In the genomic region with DNA sequence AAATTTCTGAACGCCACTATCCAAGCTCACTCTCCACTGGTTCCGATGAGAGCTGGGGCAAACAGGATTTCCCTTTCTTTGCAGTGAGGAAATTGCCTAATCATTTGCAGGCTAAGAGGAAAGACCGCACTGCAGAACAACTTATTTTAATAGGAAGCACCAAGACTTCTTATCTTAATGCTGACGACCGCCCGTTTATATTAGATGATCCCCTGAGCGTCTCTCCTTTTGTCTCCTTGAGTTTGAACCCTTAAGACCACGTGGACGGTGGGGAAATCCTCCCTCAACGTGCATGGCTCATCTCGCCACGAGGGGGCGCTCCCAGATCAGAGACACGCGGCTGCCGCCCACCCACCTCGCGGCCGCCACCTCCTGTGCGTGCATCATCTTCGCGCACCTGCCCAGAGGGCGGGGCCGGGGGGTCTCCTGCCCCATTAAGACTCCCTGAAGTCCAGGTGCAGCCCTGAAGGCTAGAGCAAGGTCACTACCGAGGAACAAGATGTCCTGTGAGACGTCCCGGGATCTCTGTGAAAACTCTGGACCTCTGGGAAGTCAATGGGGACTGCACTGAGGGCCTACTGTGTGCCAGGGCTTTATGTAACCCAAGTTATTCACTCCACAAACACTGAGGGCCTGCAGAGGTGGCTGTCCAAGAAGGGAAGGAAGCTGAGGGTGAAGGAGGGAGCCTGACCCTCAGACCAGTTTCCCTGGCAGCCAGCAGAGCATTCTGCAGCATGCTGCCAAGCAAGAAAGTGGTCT, we compare ENCODE assay signal across 2 cellular contexts.
A peak's percentile ranks its signal among the peaks of the same experiment; 100 is the strongest.
TF ChIP-seq lines count a peak whose summit lies in the region.

No MANE protein-coding gene starts in this region.

TF ChIP-seq in HEK293, 187 proteins besides CTCF, POLR2A, EP300 and RAD21 (continued from another document and continues in another):
- TF ChIP-seq PRDM6 (tag by site-specific recombination; IDR thresholded peaks at IDR 0.05) (no peak), KLF8 (tag by site-specific recombination; IDR thresholded peaks at IDR 0.05) (0 out of 2 replicates have a peak, but pooled peaks have one; percentile 41), ZNF248 (tag by site-specific recombination; IDR thresholded peaks at IDR 0.05) (no peak), ZNF677 (tag by site-specific recombination; IDR thresholded peaks at IDR 0.05) (no peak), ZBTB17 (tag by site-specific recombination; IDR thresholded peaks at IDR 0.05) (0 out of 2 replicates have a peak, but pooled peaks have one; percentile 22), ZNF48 (tag by site-specific recombination; IDR thresholded peaks at IDR 0.05) (no peak), ZNF311 (tag by site-specific recombination; IDR thresholded peaks at IDR 0.05; ENCODE audit: borderline replicate concordance) (no peak), ZNF112 (tag by site-specific recombination; IDR thresholded peaks at IDR 0.05) (no peak), ZNF140 (tag by site-specific recombination; IDR thresholded peaks at IDR 0.05) (no peak), ZNF350 (tag by site-specific recombination; IDR thresholded peaks at IDR 0.05) (no peak), ZNF362 (tag by site-specific recombination; IDR thresholded peaks at IDR 0.05) (no peak), ZNF768 (tag by site-specific recombination; IDR thresholded peaks at IDR 0.05) (no peak), ZNF19 (tag by site-specific recombination; IDR thresholded peaks at IDR 0.05; ENCODE audit: low read depth) (no peak), KLF16 (tag by site-specific recombination; IDR thresholded peaks at IDR 0.05) (peak; percentile 42; the same call in 1 of the 2 replicates)
- TF ChIP-seq, protein P1, sequence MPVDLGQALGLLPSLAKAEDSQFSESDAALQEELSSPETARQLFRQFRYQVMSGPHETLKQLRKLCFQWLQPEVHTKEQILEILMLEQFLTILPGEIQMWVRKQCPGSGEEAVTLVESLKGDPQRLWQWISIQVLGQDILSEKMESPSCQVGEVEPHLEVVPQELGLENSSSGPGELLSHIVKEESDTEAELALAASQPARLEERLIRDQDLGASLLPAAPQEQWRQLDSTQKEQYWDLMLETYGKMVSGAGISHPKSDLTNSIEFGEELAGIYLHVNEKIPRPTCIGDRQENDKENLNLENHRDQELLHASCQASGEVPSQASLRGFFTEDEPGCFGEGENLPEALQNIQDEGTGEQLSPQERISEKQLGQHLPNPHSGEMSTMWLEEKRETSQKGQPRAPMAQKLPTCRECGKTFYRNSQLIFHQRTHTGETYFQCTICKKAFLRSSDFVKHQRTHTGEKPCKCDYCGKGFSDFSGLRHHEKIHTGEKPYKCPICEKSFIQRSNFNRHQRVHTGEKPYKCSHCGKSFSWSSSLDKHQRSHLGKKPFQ (tag by site-specific recombination; IDR thresholded peaks at IDR 0.05) = no peak
- TF ChIP-seq, protein P2, sequence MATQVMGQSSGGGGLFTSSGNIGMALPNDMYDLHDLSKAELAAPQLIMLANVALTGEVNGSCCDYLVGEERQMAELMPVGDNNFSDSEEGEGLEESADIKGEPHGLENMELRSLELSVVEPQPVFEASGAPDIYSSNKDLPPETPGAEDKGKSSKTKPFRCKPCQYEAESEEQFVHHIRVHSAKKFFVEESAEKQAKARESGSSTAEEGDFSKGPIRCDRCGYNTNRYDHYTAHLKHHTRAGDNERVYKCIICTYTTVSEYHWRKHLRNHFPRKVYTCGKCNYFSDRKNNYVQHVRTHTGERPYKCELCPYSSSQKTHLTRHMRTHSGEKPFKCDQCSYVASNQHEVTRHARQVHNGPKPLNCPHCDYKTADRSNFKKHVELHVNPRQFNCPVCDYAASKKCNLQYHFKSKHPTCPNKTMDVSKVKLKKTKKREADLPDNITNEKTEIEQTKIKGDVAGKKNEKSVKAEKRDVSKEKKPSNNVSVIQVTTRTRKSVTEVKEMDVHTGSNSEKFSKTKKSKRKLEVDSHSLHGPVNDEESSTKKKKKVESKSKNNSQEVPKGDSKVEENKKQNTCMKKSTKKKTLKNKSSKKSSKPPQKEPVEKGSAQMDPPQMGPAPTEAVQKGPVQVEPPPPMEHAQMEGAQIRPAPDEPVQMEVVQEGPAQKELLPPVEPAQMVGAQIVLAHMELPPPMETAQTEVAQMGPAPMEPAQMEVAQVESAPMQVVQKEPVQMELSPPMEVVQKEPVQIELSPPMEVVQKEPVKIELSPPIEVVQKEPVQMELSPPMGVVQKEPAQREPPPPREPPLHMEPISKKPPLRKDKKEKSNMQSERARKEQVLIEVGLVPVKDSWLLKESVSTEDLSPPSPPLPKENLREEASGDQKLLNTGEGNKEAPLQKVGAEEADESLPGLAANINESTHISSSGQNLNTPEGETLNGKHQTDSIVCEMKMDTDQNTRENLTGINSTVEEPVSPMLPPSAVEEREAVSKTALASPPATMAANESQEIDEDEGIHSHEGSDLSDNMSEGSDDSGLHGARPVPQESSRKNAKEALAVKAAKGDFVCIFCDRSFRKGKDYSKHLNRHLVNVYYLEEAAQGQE (tag by site-specific recombination; IDR thresholded peaks at IDR 0.05) = no peak

TF ChIP-seq in HepG2, 621 proteins besides CTCF, POLR2A, EP300 and RAD21 (continued from another document and continues in another):
- no peak for TF ChIP-seq YEATS2 (CRISPR knock-in tag; IDR thresholded peaks at IDR 0.05; ENCODE audit: borderline replicate concordance)
- TF ChIP-seq RXRA (CRISPR knock-in tag; IDR thresholded peaks at IDR 0.05) = no peak; the same call in 1 of the 2 replicates
- TF ChIP-seq ELF4 (CRISPR knock-in tag; IDR thresholded peaks at IDR 0.05; ENCODE audit: borderline replicate concordance) = no peak
- peak; percentile 96 for TF ChIP-seq MYC (CRISPR knock-in tag; IDR thresholded peaks at IDR 0.05; ENCODE audit: borderline replicate concordance)
- TF ChIP-seq NR2F1 (CRISPR knock-in tag; IDR thresholded peaks at IDR 0.05) = no peak
- no peak for TF ChIP-seq ZBTB10 (CRISPR knock-in tag; IDR thresholded peaks at IDR 0.05; ENCODE audit: borderline replicate concordance)
- TF ChIP-seq ZNF891 (CRISPR knock-in tag; IDR thresholded peaks at IDR 0.05) = peak; percentile 80; the same call in 1 of the 2 replicates
- peak; percentile 42; the same call in 1 of the 2 replicates for TF ChIP-seq ZBTB38 (CRISPR knock-in tag; IDR thresholded peaks at IDR 0.05)
- TF ChIP-seq TOPORS (CRISPR knock-in tag; IDR thresholded peaks at IDR 0.05) = no peak
- TF ChIP-seq CHCHD3 (CRISPR knock-in tag; IDR thresholded peaks at IDR 0.05) = no peak
- no peak for TF ChIP-seq REPIN1 (CRISPR knock-in tag; IDR thresholded peaks at IDR 0.05; ENCODE audit: borderline replicate concordance, low read depth)
- peak; percentile 72; the same call in 1 of the 2 replicates for TF ChIP-seq ZNF205 (CRISPR knock-in tag; IDR thresholded peaks at IDR 0.05)
- peak; percentile 41; the same call in 1 of the 2 replicates for TF ChIP-seq ZNF792 (CRISPR knock-in tag; IDR thresholded peaks at IDR 0.05)
- no peak for TF ChIP-seq GTF2F1 (IDR thresholded peaks at IDR 0.05; ENCODE audit: low read length)
- TF ChIP-seq RAD51 (IDR thresholded peaks at IDR 0.05; ENCODE audit: borderline replicate concordance) = no peak
- peak; percentile 58 for TF ChIP-seq SALL1 (CRISPR knock-in tag; IDR thresholded peaks at IDR 0.05)
- TF ChIP-seq PLRG1 (conservative IDR thresholded peaks at IDR 0.05) = no peak
- TF ChIP-seq PRDM15 (CRISPR knock-in tag; IDR thresholded peaks at IDR 0.05) = no peak
- TF ChIP-seq DZIP1 (CRISPR knock-in tag; IDR thresholded peaks at IDR 0.05) = 0 out of 2 replicates have a peak, but pooled peaks have one; percentile 55
- no peak for TF ChIP-seq ZNF670 (CRISPR knock-in tag; IDR thresholded peaks at IDR 0.05; ENCODE audit: borderline replicate concordance)
- no peak; the same call in 1 of the 2 replicates for TF ChIP-seq MATR3 (CRISPR knock-in tag; IDR thresholded peaks at IDR 0.05)
- TF ChIP-seq GATAD2A (CRISPR knock-in tag; IDR thresholded peaks at IDR 0.05) = no peak
- no peak for TF ChIP-seq ZSCAN12 (CRISPR knock-in tag; IDR thresholded peaks at IDR 0.05)
- TF ChIP-seq NR2F2 (IDR thresholded peaks at IDR 0.05; ENCODE audit: borderline replicate concordance, low read depth) = no peak
- no peak for TF ChIP-seq GLMP (CRISPR knock-in tag; IDR thresholded peaks at IDR 0.05; ENCODE audit: borderline replicate concordance)
- TF ChIP-seq NFKB2 (CRISPR knock-in tag; IDR thresholded peaks at IDR 0.05; ENCODE audit: borderline replicate concordance) = no peak; the same call in 1 of the 2 replicates
- no peak; the same call in 1 of the 2 replicates for TF ChIP-seq EEA1 (CRISPR knock-in tag; IDR thresholded peaks at IDR 0.05; ENCODE audit: borderline replicate concordance)
- TF ChIP-seq ZNF282 (IDR thresholded peaks at IDR 0.05; ENCODE audit: partially characterized antibody) = no peak
- TF ChIP-seq ZFP37 (CRISPR knock-in tag; IDR thresholded peaks at IDR 0.05; ENCODE audit: borderline replicate concordance) = no peak
- TF ChIP-seq, protein P3, sequence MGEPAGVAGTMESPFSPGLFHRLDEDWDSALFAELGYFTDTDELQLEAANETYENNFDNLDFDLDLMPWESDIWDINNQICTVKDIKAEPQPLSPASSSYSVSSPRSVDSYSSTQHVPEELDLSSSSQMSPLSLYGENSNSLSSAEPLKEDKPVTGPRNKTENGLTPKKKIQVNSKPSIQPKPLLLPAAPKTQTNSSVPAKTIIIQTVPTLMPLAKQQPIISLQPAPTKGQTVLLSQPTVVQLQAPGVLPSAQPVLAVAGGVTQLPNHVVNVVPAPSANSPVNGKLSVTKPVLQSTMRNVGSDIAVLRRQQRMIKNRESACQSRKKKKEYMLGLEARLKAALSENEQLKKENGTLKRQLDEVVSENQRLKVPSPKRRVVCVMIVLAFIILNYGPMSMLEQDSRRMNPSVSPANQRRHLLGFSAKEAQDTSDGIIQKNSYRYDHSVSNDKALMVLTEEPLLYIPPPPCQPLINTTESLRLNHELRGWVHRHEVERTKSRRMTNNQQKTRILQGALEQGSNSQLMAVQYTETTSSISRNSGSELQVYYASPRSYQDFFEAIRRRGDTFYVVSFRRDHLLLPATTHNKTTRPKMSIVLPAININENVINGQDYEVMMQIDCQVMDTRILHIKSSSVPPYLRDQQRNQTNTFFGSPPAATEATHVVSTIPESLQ (CRISPR knock-in tag; conservative IDR thresholded peaks at IDR 0.05) = 0 out of 2 replicates have a peak, but pooled peaks have one; percentile 71
